7 cellular contexts compared by ENCODE assay signal in genomic region chr5:56814361-56814962, GRCh38. TPM values are rescaled to one million over a fixed set of nuclear protein-coding genes. Genes with fewer than 3 reads are reported as not detected.
DNase-seq lines count a peak whose midpoint lies in the region; ATAC-seq and TF ChIP-seq lines count a peak whose summit lies in the region.

No MANE protein-coding gene starts in this region.

- in situ Hi-C loops in astrocyte of the cerebellum (cut with HindIII; ENCODE audit: low sequenced_read_pairs) = no loop called here

- H3K36me3 ChIP-seq in SJCRH30 = no peaks in the 10 kb centered on the region
- H3K36me3 ChIP-seq in skeletal muscle satellite cell (ENCODE audit: insufficient read depth, low read length) = no peaks in the 10 kb centered on the region

- H3K4me3 ChIP-seq in SJCRH30 (peak overlapping the region; percentile 77), astrocyte of the cerebellum (ENCODE audit: low read depth, low read length) (peak overlapping the region; percentile 86), iPS-11a (ENCODE audit: low read depth, low read length) (peak overlapping the region; percentile 75), skeletal muscle satellite cell (ENCODE audit: low read length) (peak overlapping the region; percentile 98)

- peak; percentile 0 for ATAC-seq in GM19455 (IDR thresholded peaks at IDR 0.05; ENCODE audit: unreplicated experiment)
- ATAC-seq in HG03520 (IDR thresholded peaks at IDR 0.05; ENCODE audit: unreplicated experiment) = no peak
- no peak for ATAC-seq in HG02981 (IDR thresholded peaks at IDR 0.05; ENCODE audit: unreplicated experiment)

- no peak for DNase-seq in SJCRH30
- DNase-seq in astrocyte of the cerebellum (ENCODE audit: low read depth) = no peak

- H3K4me2 ChIP-seq in skeletal muscle satellite cell (ENCODE audit: low read length) = peak overlapping the region; percentile 100

- TF ChIP-seq CTCF in astrocyte of the cerebellum (IDR thresholded peaks at IDR 0.05; ENCODE audit: low read depth, low read length, missing control alignments) = no peak

- H3K4me1 ChIP-seq in SJCRH30 (no peaks in the 10 kb centered on the region), skeletal muscle satellite cell (ENCODE audit: control insufficient read depth, insufficient read depth, low read length) (peaks cover 17% of the 10 kb centered on the region)

- H3K9me3 ChIP-seq in SJCRH30 (replicated peaks) (no peaks in the 10 kb centered on the region), skeletal muscle satellite cell (replicated peaks; ENCODE audit: low read length) (no peaks in the 10 kb centered on the region)

- H3K9ac ChIP-seq in skeletal muscle satellite cell (ENCODE audit: low read depth, low read length) = peak overlapping the region; percentile 69

- no peak overlapping the region for H3K27ac ChIP-seq in SJCRH30

- H3K27me3 ChIP-seq in SJCRH30 (no peaks in the 10 kb centered on the region), skeletal muscle satellite cell (ENCODE audit: control insufficient read depth, insufficient read depth, low read length) (peaks cover 11% of the 10 kb centered on the region)

RNA-seq across cellular contexts. Expression of gene MAP3K1, which starts 0.9 kb away (rescaled TPM):
- total RNA-seq in SJCRH30 (2014; rRNA removed; shearing (Covaris generic)) = 11.3 and 11.4 TPM in 2 replicates
- total RNA-seq in skeletal muscle satellite cell (2012; rRNA removed) = 3.3 and 3.5 TPM in 2 replicates
